Comparison of ENCODE assay signal across 16 cellular contexts in the genomic region with DNA sequence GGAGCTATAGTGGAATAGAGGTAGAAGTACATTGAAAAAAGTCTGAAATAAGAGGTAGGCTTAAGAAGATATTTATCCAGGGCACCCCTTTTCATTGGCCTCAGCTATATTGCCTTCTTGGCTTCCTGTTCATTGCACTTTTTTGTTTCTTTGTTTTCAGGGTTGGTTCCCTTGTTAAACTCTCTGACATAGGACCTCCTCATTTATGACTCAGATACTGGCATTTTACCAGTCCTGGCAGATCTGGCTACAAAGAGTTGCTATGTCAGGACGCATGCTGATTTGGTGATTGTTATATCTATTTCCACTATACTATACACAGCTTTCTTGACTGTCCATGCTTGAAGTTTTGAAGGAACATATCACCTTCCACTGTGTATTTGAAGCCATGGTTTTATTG. TPM values are rescaled to one million over a fixed set of nuclear protein-coding genes. Genes with fewer than 3 reads are reported as not detected.
DNase-seq lines count a peak whose midpoint lies in the region; ATAC-seq, FAIRE-seq and TF ChIP-seq lines count a peak whose summit lies in the region.
"Had no signal": no experiment of that assay in that cellular context is flagged by ENCODE, and none has a peak within 500 bp of the region (broad histone marks: within the 10 kb centered on the region; RNA-seq: fewer than 3 reads in every experiment).

No MANE protein-coding gene starts in this region.

- H2AFZ ChIP-seq in IMR-90 (replicated peaks; ENCODE audit: low read length, poor library complexity) (no peak overlapping the region), keratinocyte (ENCODE audit: control insufficient read depth, low read length) (no peak overlapping the region), neuronal stem cell (ENCODE audit: low read length) (no peak overlapping the region)

- intact Hi-C loops in IMR-90 (cut with micrococcal nuclease), result no loop called here
- intact Hi-C loops in heart right ventricle (cut with DNase I), result no loop called here

- POLR2A ChIA-PET in IMR-90 (lab: Charles Lee; ENCODE audit: unreplicated experiment), result no interaction called here

- H4K5ac ChIP-seq in IMR-90 (ENCODE audit: low read depth, low read length), result no peak overlapping the region

- no peak overlapping the region for H3K23ac ChIP-seq in IMR-90 (ENCODE audit: low read depth, low read length)
- no peak overlapping the region for H3K23ac ChIP-seq in neuronal stem cell (ENCODE audit: low read depth, low read length, poor library complexity)

- H2BK15ac ChIP-seq in IMR-90 (ENCODE audit: low read depth, low read length), result no peak overlapping the region
- H2BK15ac ChIP-seq in neuronal stem cell (ENCODE audit: low read length), result no peak overlapping the region

- H2BK20ac ChIP-seq in IMR-90 (ENCODE audit: low read depth, low read length), result no peak overlapping the region

- H3K9ac ChIP-seq in IMR-90 (ENCODE audit: low read depth, low read length), result no peak overlapping the region
- H3K9ac ChIP-seq in keratinocyte (ENCODE audit: control insufficient read depth, extremely low read depth, insufficient read depth, low read length), result no peak overlapping the region
- no peak overlapping the region for H3K9ac ChIP-seq in neuronal stem cell (ENCODE audit: low read depth, low read length, poor library complexity)

- FAIRE-seq in keratinocyte (lab: Jason Lieb, UNC), result peak; percentile 74

- H4K91ac ChIP-seq in IMR-90 (ENCODE audit: insufficient read depth, low read depth, low read length) (no peak overlapping the region), neuronal stem cell (ENCODE audit: low read depth, low read length, poor library complexity) (no peak overlapping the region)

- H3K36me3 ChIP-seq in IMR-90 (ENCODE audit: control insufficient read depth, insufficient read depth, low read length) (no peaks in the 10 kb centered on the region), brain microvascular endothelial cell (replicated peaks) (no peaks in the 10 kb centered on the region), keratinocyte (ENCODE audit: control insufficient read depth in 2 of 2, extremely low read depth in 1 of 2, insufficient read depth in 2 of 2, low read length in 2 of 2) (no peaks in the 10 kb centered on the region), neuronal stem cell (replicated peaks in 1 of 2; ENCODE audit: control insufficient read depth in 2 of 2, insufficient read depth in 2 of 2, low read length in 2 of 2) (no peaks in the 10 kb centered on the region), heart right ventricle (no peaks in the 10 kb centered on the region)
- H3K36me3 ChIP-seq: right lobe of liver had no signal

- dilution Hi-C loops in IMR-90 (cut with HindIII; ENCODE audit: low sequenced_read_pairs, unreplicated experiment) (no loop called here), keratinocyte (cut with MboI; ENCODE audit: extremely low pct_ligation_motif_present, low sequenced_read_pairs) (no loop called here)

- no peak for TF ChIP-seq RAD21 in IMR-90 (IDR thresholded peaks at IDR 0.05; ENCODE audit: low read length)

- no peak overlapping the region for H2BK5ac ChIP-seq in IMR-90 (ENCODE audit: low read depth, low read length, poor library complexity, severe bottlenecking)
- no peak overlapping the region for H2BK5ac ChIP-seq in neuronal stem cell (ENCODE audit: low read length)

- ATAC-seq in IMR-90 (ENCODE audit: low read depth), result no peak
- ATAC-seq in GM18511 (IDR thresholded peaks at IDR 0.05; ENCODE audit: unreplicated experiment), result no peak
- ATAC-seq in heart right ventricle, result no peak
- ATAC-seq: activated CD8-positive, alpha-beta T cell treated with anti-CD3 and anti-CD28 coated beads for 36 hours; right lobe of liver; stimulated activated naive CD8-positive, alpha-beta T cell treated with anti-CD3 and anti-CD28 coated beads, Interleukin-15, Interleukin-2, amounts not matched to agents 100 U/mL and 50 U/mL, for 24 hours had no signal

- no peak for TF ChIP-seq POLR2A in IMR-90 (IDR thresholded peaks at IDR 0.05; ENCODE audit: low read depth, low read length)

- H3K27ac ChIP-seq in IMR-90 (ENCODE audit: insufficient read depth, low read length), result no peak overlapping the region
- no peak overlapping the region for H3K27ac ChIP-seq in brain microvascular endothelial cell
- no peak overlapping the region for H3K27ac ChIP-seq in keratinocyte (ENCODE audit: control insufficient read depth, insufficient read depth, low read length)
- H3K27ac ChIP-seq in neuronal stem cell (replicated peaks; ENCODE audit: low read length), result no peak overlapping the region
- H3K27ac ChIP-seq in heart right ventricle, result no peak overlapping the region
- H3K27ac ChIP-seq: coronary artery, right lobe of liver had no signal

- no peaks in the 10 kb centered on the region for H3K79me2 ChIP-seq in keratinocyte (ENCODE audit: control insufficient read depth, insufficient read depth, low read length)

- H3K9me1 ChIP-seq in IMR-90 (ENCODE audit: insufficient read depth, low read length) (no peaks in the 10 kb centered on the region), keratinocyte (ENCODE audit: control insufficient read depth, extremely low read depth, insufficient read depth, low read length) (no peaks in the 10 kb centered on the region)

- H3K14ac ChIP-seq in IMR-90 (replicated peaks; ENCODE audit: low read depth, low read length) (no peak overlapping the region), neuronal stem cell (ENCODE audit: low read length) (no peak overlapping the region)

- H3K4me2 ChIP-seq in IMR-90 (ENCODE audit: low read depth, low read length) (no peak overlapping the region), keratinocyte (ENCODE audit: control insufficient read depth, extremely low read depth, insufficient read depth, low read depth, low read length) (no peak overlapping the region), neuronal stem cell (ENCODE audit: insufficient read depth, low read length, poor library complexity, severe bottlenecking) (no peak overlapping the region)

- H3K9me3 ChIP-seq in IMR-90 (ENCODE audit: control insufficient read depth, insufficient read depth, low read length), result no peaks in the 10 kb centered on the region
- no peaks in the 10 kb centered on the region for H3K9me3 ChIP-seq in keratinocyte (ENCODE audit: control insufficient read depth, low read depth, low read length)
- no peaks in the 10 kb centered on the region for H3K9me3 ChIP-seq in neuronal stem cell (replicated peaks in 1 of 2; ENCODE audit: control insufficient read depth in 2 of 2, insufficient read depth in 1 of 2, low read depth in 1 of 2, low read length in 2 of 2)
- no peaks in the 10 kb centered on the region for H3K9me3 ChIP-seq in heart right ventricle
- H3K9me3 ChIP-seq: right lobe of liver had no signal

- CTCF ChIA-PET in IMR-90 (lab: Yijun Ruan, JAX), result no interaction called here

- no peak overlapping the region for H2BK12ac ChIP-seq in neuronal stem cell (ENCODE audit: low read length)

- H3K56ac ChIP-seq in IMR-90 (ENCODE audit: extremely low read depth, insufficient read depth, low read length), result no peak overlapping the region

- H2AK5ac ChIP-seq in IMR-90 (ENCODE audit: low read depth, low read length) (no peak overlapping the region), neuronal stem cell (ENCODE audit: low read depth, low read length) (no peak overlapping the region)

- H3K4ac ChIP-seq in IMR-90 (ENCODE audit: low read depth, low read length) (no peak overlapping the region), neuronal stem cell (ENCODE audit: low read length) (no peak overlapping the region)

- H4K8ac ChIP-seq in IMR-90 (ENCODE audit: low read depth in 2 of 2, low read length in 2 of 2), result no peak overlapping the region
- H4K8ac ChIP-seq in neuronal stem cell (ENCODE audit: low read depth, low read length), result no peak overlapping the region

- no peaks in the 10 kb centered on the region for H4K20me1 ChIP-seq in IMR-90 (ENCODE audit: insufficient read depth, low read length)
- no peaks in the 10 kb centered on the region for H4K20me1 ChIP-seq in keratinocyte (ENCODE audit: control insufficient read depth, extremely low read depth, insufficient read depth, low read length)

- H2AK9ac ChIP-seq in IMR-90 (replicated peaks; ENCODE audit: low read depth, low read length, poor library complexity), result no peak overlapping the region

- H3K4me1 ChIP-seq in IMR-90 (ENCODE audit: control insufficient read depth, insufficient read depth, low read length) (no peaks in the 10 kb centered on the region), keratinocyte (ENCODE audit: control insufficient read depth, extremely low read depth, insufficient read depth, low read length) (no peaks in the 10 kb centered on the region), neuronal stem cell (ENCODE audit: control insufficient read depth in 2 of 2, insufficient read depth in 1 of 2, low read depth in 1 of 2, low read length in 2 of 2) (no peaks in the 10 kb centered on the region), heart right ventricle (no peaks in the 10 kb centered on the region)
- H3K4me1 ChIP-seq: right lobe of liver had no signal

- no TSS peak for BruUV-seq in IMR-90 (replicated peaks; lab: Mats Ljungman, UMichigan)

- H3K79me1 ChIP-seq in IMR-90 (ENCODE audit: low read depth in 1 of 2, low read length in 2 of 2) (no peaks in the 10 kb centered on the region), neuronal stem cell (ENCODE audit: low read depth, low read length) (no peaks in the 10 kb centered on the region)

- H3K27me3 ChIP-seq in IMR-90 (ENCODE audit: control insufficient read depth, insufficient read depth, low read length) (no peaks in the 10 kb centered on the region), brain microvascular endothelial cell (replicated peaks) (no peaks in the 10 kb centered on the region), keratinocyte (ENCODE audit: control insufficient read depth, extremely low read depth, insufficient read depth, low read length) (no peaks in the 10 kb centered on the region), neuronal stem cell (ENCODE audit: control insufficient read depth in 3 of 3, insufficient read depth in 3 of 3, low read depth in 1 of 3, low read length in 3 of 3) (no peaks in the 10 kb centered on the region), heart right ventricle (no peaks in the 10 kb centered on the region)
- H3K27me3 ChIP-seq: right lobe of liver had no signal

- no peak overlapping the region for H3K4me3 ChIP-seq in IMR-90 (ENCODE audit: insufficient read depth, low read depth, low read length)
- H3K4me3 ChIP-seq in brain microvascular endothelial cell (ENCODE audit: low read depth, low read length), result no peak overlapping the region
- H3K4me3 ChIP-seq in keratinocyte (ENCODE audit: control insufficient read depth in 2 of 3, extremely low read depth in 1 of 3, insufficient read depth in 2 of 3, low read depth in 1 of 3, low read length in 3 of 3), result no peak overlapping the region
- no peak overlapping the region for H3K4me3 ChIP-seq in neuronal stem cell (ENCODE audit: low read length in 2 of 2)
- H3K4me3 ChIP-seq in heart right ventricle, result no peak overlapping the region
- H3K4me3 ChIP-seq: coronary artery, right lobe of liver had no signal

- in situ Hi-C loops in IMR-90 (cut with MboI; ENCODE audit: low sequenced_read_pairs), result no loop called here
- in situ Hi-C loops in brain microvascular endothelial cell (cut with HindIII; ENCODE audit: low pct_ligation_motif_present, low sequenced_read_pairs), result no loop called here

- TF ChIP-seq CTCF in IMR-90 (conservative IDR thresholded peaks at IDR 0.05; ENCODE audit: low read depth, low read length) (no peak), brain microvascular endothelial cell (IDR thresholded peaks at IDR 0.05; ENCODE audit: low read depth, low read length, missing control alignments) (no peak), keratinocyte (optimal IDR thresholded peaks at IDR 0.05 in 1 of 3, IDR thresholded peaks at IDR 0.05 in 1 of 3, conservative IDR thresholded peaks at IDR 0.05 in 1 of 3; ENCODE audit: extremely low read depth in 1 of 3, insufficient read depth in 2 of 3, low read length in 3 of 3) (no peak), heart right ventricle (IDR thresholded peaks at IDR 0.05) (no peak)

- WGBS in IMR-90 (ENCODE audit: extremely low coverage in 2 of 2, insufficient read length in 1 of 2), 2 experiments, result no CpG with 5 or more reads among the region's 1 CpG
- no CpG with 5 or more reads among the region's 1 CpG for WGBS in neuronal stem cell (ENCODE audit: extremely low coverage in 2 of 2, insufficient read length in 2 of 2, insufficient replicate concordance in 1 of 2), 2 donors
- 65 to 68% methylated on average over 1 of the region's 1 CpG for WGBS in heart right ventricle, 2 donors

- H2BK120ac ChIP-seq in IMR-90 (ENCODE audit: low read depth, low read length) (no peak overlapping the region), neuronal stem cell (ENCODE audit: low read depth, low read length) (no peak overlapping the region)

- DNase-seq in AG20443 (ENCODE audit: low spot score), result peak; percentile 22
- peak; percentile 17 for DNase-seq in IMR-90
- DNase-seq in brain microvascular endothelial cell, result peak; percentile 52
- peak; percentile 9 for DNase-seq in keratinocyte (ENCODE audit: low read depth, low spot score)
- DNase-seq in hepatic stellate cell (ENCODE audit: low spot score), result no peak
- no peak for DNase-seq in neuronal stem cell (ENCODE audit: low spot score)
- DNase-seq in heart right ventricle, result no peak
- DNase-seq: activated CD8-positive, alpha-beta T cell treated with anti-CD3 and anti-CD28 coated beads for 36 hours; DND-41; H7; NCI-H1105 treated with DMSO at 0.1 percent for 48 hours; NCI-H526; right lobe of liver; stimulated activated naive CD8-positive, alpha-beta T cell treated with anti-CD3 and anti-CD28 coated beads, Interleukin-15, Interleukin-2, amounts not matched to agents 100 U/mL and 50 U/mL, for 24 hours had no signal

- no peak overlapping the region for H3K18ac ChIP-seq in IMR-90 (ENCODE audit: low read depth, low read length)
- H3K18ac ChIP-seq in neuronal stem cell (ENCODE audit: low read length), result no peak overlapping the region

RNA-seq across cellular contexts. Expression of a gene that starts 60.0 kb away (rescaled TPM):
- 3.6 and 9.7 TPM in 2 replicates for total RNA-seq in IMR-90 (2012; rRNA removed)
- 2.2 and 2.3 TPM in 2 replicates for polyA plus RNA-seq in IMR-90 (2012; rRNA removed)
- polyA plus RNA-seq in IMR-90 (2012; cell fraction: cytosol; rRNA removed), result 1.1 and 3.5 TPM in 2 replicates
- 1.1 and 3.5 TPM in 2 replicates for polyA plus RNA-seq in IMR-90 (2012; cell fraction: nucleus; rRNA removed; ENCODE audit: low replicate concordance)
- 5.6 to 10.0 TPM (median 6.9 TPM) in 3 replicates for polyA plus RNA-seq in keratinocyte
- 10.1 TPM for polyA plus RNA-seq in keratinocyte (2011; ENCODE audit: low read depth)
- polyA plus RNA-seq in keratinocyte (2011; cell fraction: cytosol; rRNA removed), result 3.7 and 5.6 TPM in 2 replicates
- polyA plus RNA-seq in keratinocyte (2011; cell fraction: nucleus; rRNA removed), result 5.5 and 9.5 TPM in 2 replicates
- polyA plus RNA-seq in keratinocyte (2012; ENCODE audit: low replicate concordance), result 5.9 and 9.0 TPM in 2 replicates
- 1.3 to 11.5 TPM (median 2.7 TPM) in 3 replicates for polyA minus RNA-seq in keratinocyte
- 4.0 TPM for polyA minus RNA-seq in keratinocyte (2011; cell fraction: cytosol; rRNA and poly(A)+ RNA removed)
- polyA minus RNA-seq in keratinocyte (2011; cell fraction: nucleus; rRNA and poly(A)+ RNA removed), result 1.9 and 5.2 TPM in 2 replicates
- 31.6 TPM for polyA plus RNA-seq in neuronal stem cell (2013, experiment 1 of 2)
- polyA plus RNA-seq in neuronal stem cell (2013, experiment 2 of 2), result 32.1 TPM
- 10 to 100 TPM in 1 of 10 donors, 1 to 10 TPM in 9; 3.1 to 19.4 (median 6.6) TPM for total RNA-seq in heart right ventricle
- polyA plus RNA-seq in heart right ventricle, result 1 to 10 TPM; 7.3 to 7.8 TPM

Comparison
In these comparisons a context has a peak if more than half of its experiments do, and no peak if none do; other contexts are left out.
1. DNase-seq: peak in AG20443 (single experiment), IMR-90 (single experiment), brain microvascular endothelial cell (single experiment) and keratinocyte (single experiment); none in hepatic stellate cell (single experiment), neuronal stem cell (single experiment) and heart right ventricle (0 of 2).